1 cellular context compared by ENCODE assay signal in genomic region chr11:77800445-77800844, GRCh38.
TF ChIP-seq lines count a peak whose summit lies in the region.

No MANE protein-coding gene starts in this region.

TF ChIP-seq in H1, 55 proteins besides CTCF, POLR2A, EP300 and RAD21:
- TF ChIP-seq SP2 (IDR thresholded peaks at IDR 0.05; ENCODE audit: low read length), result no peak
- no peak for TF ChIP-seq HDAC2 (IDR thresholded peaks at IDR 0.05; ENCODE audit: borderline replicate concordance in 1 of 2, low read depth in 2 of 2, low read length in 2 of 2)
